9 cellular contexts compared by ENCODE assay signal in the genomic region with DNA sequence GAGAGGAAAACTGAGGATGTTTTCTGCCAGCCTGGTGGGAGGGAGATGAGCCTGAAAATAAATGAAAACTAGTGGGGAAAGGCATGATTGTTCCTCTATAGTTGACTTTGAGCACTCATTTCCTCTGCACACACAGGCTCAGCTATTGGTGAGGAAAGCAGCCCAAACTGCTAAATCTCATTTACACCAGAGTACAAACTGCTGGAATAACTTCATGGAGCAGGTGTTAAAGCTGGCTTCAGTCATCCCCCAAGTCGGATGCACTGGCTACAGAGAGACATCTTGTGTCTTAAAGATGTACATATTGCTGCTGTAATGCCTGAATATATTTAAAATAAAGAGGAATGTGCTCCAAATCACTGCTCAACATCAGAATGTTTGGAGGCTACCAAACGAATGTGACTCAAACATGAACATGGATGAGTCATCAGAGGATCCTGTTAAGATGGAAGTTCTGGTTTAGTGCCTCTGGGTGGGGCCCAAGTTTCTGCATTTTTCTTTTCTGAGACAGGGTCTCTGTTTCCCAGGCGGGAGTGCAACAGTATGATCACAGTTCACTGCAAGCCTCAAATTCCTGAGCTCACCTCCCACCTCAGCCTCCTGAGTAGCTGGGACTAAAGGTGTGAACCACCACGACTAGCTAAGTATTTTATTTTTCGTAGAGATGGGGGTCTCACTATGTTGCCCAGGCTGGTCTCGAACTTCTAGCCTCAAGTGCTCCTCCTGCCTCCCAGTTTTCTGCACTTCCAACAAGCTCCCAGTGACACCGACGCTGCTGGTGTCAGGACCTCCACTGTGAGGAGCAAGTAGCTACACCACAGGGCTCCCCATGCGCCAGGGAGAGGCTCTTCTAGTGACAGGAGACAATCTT.
DNase-seq lines count a peak whose midpoint lies in the region; ATAC-seq, FAIRE-seq and TF ChIP-seq lines count a peak whose summit lies in the region.
"Had no signal": no experiment of that assay in that cellular context is flagged by ENCODE, and none has a peak within 500 bp of the region (broad histone marks: within the 10 kb centered on the region; RNA-seq: fewer than 3 reads in every experiment).

No MANE protein-coding gene starts in this region.

- peaks cover 2% of the 10 kb centered on the region for H3K36me3 Mint-ChIP-seq in chondrocyte (ENCODE audit: low read depth)

- DNase-seq in ELF-1 (ENCODE audit: low read depth, low spot score) (peak; percentile 37), M059J (ENCODE audit: low read depth) (peak; percentile 51), chondrocyte (ENCODE audit: low spot score) (no peak), non-pigmented ciliary epithelial cell (ENCODE audit: low read depth) (peak; percentile 74), D721Med (ENCODE audit: insufficient read length, low spot score) (no peak), amygdala (lab: John Stamatoyannopoulos, UW) (no peak), left colon (no peak)
- DNase-seq: midbrain had no signal

- H3K27ac Mint-ChIP-seq in chondrocyte (ENCODE audit: unreplicated experiment): peak overlapping the region; percentile 41

- no peaks in the 10 kb centered on the region for H3K9me3 Mint-ChIP-seq in chondrocyte (ENCODE audit: low read depth)

- ATAC-seq in left colon: no peak
- no peak for ATAC-seq in GM18909 (IDR thresholded peaks at IDR 0.05; ENCODE audit: poor library complexity, unreplicated experiment)

- no peaks in the 10 kb centered on the region for H3K27me3 Mint-ChIP-seq in chondrocyte (ENCODE audit: low read depth)

- peaks cover 14% of the 10 kb centered on the region for H3K4me1 Mint-ChIP-seq in chondrocyte (ENCODE audit: low read depth)

- intact Hi-C loops in left colon (cut with DNase I, micrococcal nuclease): no loop called here

- TF ChIP-seq CTCF in chondrocyte (IDR thresholded peaks at IDR 0.05) (peak; percentile 56), D721Med (IDR thresholded peaks at IDR 0.05; ENCODE audit: insufficient read depth, missing control alignments) (no peak)

- FAIRE-seq in D721Med (lab: Jason Lieb, UNC): no peak

- H3K4me3 Mint-ChIP-seq in chondrocyte (ENCODE audit: unreplicated experiment): no peak overlapping the region

Comparison
In these comparisons a context has a peak if more than half of its experiments do, and no peak if none do; other contexts are left out.
1. DNase-seq: peak in ELF-1 (single experiment), M059J (single experiment) and non-pigmented ciliary epithelial cell (single experiment); none in chondrocyte (single experiment), D721Med (single experiment), amygdala (0 of 56) and left colon (0 of 2).